ENCODE assay signal across 1 cellular context in genomic region chr9:106892632-106893031, GRCh38.
TF ChIP-seq lines count a peak whose summit lies in the region.

No MANE protein-coding gene starts in this region.

TF ChIP-seq in HEK293, 187 proteins besides CTCF, POLR2A, EP300 and RAD21 (continued from another document):
- TF ChIP-seq, protein P1, sequence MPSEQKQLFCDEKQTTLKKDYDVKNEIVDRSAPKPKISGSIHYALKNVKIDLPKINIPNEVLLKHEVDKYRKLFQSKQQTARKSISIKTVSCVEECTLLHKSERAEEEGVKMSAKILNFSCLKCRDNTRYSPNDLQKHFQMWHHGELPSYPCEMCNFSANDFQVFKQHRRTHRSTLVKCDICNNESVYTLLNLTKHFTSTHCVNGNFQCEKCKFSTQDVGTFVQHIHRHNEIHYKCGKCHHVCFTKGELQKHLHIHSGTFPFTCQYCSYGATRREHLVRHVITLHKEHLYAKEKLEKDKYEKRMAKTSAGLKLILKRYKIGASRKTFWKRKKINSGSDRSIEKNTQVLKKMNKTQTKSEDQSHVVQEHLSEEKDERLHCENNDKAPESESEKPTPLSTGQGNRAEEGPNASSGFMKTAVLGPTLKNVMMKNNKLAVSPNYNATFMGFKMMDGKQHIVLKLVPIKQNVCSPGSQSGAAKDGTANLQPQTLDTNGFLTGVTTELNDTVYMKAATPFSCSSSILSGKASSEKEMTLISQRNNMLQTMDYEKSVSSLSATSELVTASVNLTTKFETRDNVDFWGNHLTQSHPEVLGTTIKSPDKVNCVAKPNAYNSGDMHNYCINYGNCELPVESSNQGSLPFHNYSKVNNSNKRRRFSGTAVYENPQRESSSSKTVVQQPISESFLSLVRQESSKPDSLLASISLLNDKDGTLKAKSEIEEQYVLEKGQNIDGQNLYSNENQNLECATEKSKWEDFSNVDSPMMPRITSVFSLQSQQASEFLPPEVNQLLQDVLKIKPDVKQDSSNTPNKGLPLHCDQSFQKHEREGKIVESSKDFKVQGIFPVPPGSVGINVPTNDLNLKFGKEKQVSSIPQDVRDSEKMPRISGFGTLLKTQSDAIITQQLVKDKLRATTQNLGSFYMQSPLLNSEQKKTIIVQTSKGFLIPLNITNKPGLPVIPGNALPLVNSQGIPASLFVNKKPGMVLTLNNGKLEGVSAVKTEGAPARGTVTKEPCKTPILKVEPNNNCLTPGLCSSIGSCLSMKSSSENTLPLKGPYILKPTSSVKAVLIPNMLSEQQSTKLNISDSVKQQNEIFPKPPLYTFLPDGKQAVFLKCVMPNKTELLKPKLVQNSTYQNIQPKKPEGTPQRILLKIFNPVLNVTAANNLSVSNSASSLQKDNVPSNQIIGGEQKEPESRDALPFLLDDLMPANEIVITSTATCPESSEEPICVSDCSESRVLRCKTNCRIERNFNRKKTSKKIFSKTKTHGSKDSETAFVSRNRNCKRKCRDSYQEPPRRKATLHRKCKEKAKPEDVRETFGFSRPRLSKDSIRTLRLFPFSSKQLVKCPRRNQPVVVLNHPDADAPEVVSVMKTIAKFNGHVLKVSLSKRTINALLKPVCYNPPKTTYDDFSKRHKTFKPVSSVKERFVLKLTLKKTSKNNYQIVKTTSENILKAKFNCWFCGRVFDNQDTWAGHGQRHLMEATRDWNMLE (tag by site-specific recombination; conservative IDR thresholded peaks at IDR 0.05; ENCODE audit: low read depth): 0 out of 2 replicates have a peak, but pooled peaks have one; percentile 19
- peak; percentile 27; the same call in 1 of the 2 replicates for TF ChIP-seq ZEB2 (tag by site-specific recombination; IDR thresholded peaks at IDR 0.05)
- TF ChIP-seq, protein P2, sequence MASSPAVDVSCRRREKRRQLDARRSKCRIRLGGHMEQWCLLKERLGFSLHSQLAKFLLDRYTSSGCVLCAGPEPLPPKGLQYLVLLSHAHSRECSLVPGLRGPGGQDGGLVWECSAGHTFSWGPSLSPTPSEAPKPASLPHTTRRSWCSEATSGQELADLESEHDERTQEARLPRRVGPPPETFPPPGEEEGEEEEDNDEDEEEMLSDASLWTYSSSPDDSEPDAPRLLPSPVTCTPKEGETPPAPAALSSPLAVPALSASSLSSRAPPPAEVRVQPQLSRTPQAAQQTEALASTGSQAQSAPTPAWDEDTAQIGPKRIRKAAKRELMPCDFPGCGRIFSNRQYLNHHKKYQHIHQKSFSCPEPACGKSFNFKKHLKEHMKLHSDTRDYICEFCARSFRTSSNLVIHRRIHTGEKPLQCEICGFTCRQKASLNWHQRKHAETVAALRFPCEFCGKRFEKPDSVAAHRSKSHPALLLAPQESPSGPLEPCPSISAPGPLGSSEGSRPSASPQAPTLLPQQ (tag by site-specific recombination; IDR thresholded peaks at IDR 0.05): 0 out of 2 replicates have a peak, but pooled peaks have one; percentile 46
- TF ChIP-seq, protein P3, sequence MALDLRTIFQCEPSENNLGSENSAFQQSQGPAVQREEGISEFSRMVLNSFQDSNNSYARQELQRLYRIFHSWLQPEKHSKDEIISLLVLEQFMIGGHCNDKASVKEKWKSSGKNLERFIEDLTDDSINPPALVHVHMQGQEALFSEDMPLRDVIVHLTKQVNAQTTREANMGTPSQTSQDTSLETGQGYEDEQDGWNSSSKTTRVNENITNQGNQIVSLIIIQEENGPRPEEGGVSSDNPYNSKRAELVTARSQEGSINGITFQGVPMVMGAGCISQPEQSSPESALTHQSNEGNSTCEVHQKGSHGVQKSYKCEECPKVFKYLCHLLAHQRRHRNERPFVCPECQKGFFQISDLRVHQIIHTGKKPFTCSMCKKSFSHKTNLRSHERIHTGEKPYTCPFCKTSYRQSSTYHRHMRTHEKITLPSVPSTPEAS (tag by site-specific recombination; IDR thresholded peaks at IDR 0.05): peak; percentile 58
TF ChIP-seq in HEK293: peak in this region for 13.
